Comparison of ENCODE assay signal across 35 cellular contexts in genomic region chr18:43367895-43368294, GRCh38.
"Had no signal": no experiment of that assay in that cellular context is flagged by ENCODE, and none has a peak within 500 bp of the region (broad histone marks: within the 10 kb centered on the region; RNA-seq: fewer than 3 reads in every experiment).

No MANE protein-coding gene starts in this region.

- H3K4me3 ChIP-seq: MG63 had no signal

- DNase-seq: Karpas-422, Kasumi-1, MG63, MM.1S, MV-4-11, NCI-H1048, NCI-H1092, NCI-H1092 treated with DMSO at 0.1 percent for 48 hours, NCI-H1105, NCI-H1105 treated with DMSO at 0.1 percent for 48 hours, NCI-H1417, NCI-H1417 treated with DMSO at 0.1 percent for 48 hours, NCI-H1436, NCI-H1436 treated with DMSO at 0.1 percent for 48 hours, NCI-H146, NCI-H1694, NCI-H1694 treated with DMSO at 0.1 percent for 48 hours, NCI-H187, NCI-H187 treated with DMSO at 0.1 percent for 48 hours, NCI-H1930, NCI-H2029, NCI-H2029 treated with DMSO at 0.1 percent for 48 hours, NCI-H2081, NCI-H2081 treated with DMSO at 0.1 percent for 48 hours, NCI-H2107, NCI-H2171, NCI-H2171 treated with DMSO at 0.1 percent for 48 hours, NCI-H2227 treated with DMSO at 0.1 percent for 48 hours, NCI-H226, NCI-H345, NCI-H446, NCI-H446 treated with DMSO at 0.1 percent for 48 hours, NCI-H510A, NCI-H524, NCI-H524 treated with DMSO at 0.1 percent for 48 hours had no signal

- H3K27me3 ChIP-seq: MG63 had no signal

- H3K36me3 ChIP-seq: MG63 had no signal

- H3K9me3 ChIP-seq: MG63 had no signal
